ENCODE assay signal across 28 cellular contexts in genomic region chr18:60010513-60010912, GRCh38.
"Had no signal": no experiment of that assay in that cellular context is flagged by ENCODE, and none has a peak within 500 bp of the region (broad histone marks: within the 10 kb centered on the region; RNA-seq: fewer than 3 reads in every experiment).

No MANE protein-coding gene starts in this region.

- H3K36me3 ChIP-seq: colonic mucosa, esophagus muscularis mucosa, esophagus squamous epithelium, gastrocnemius medialis, gastroesophageal sphincter, heart left ventricle, heart right ventricle had no signal

- FAIRE-seq: colon, endometrium, endothelial cell of umbilical vein, frontal cortex had no signal

- H3K27me3 Mint-ChIP-seq: dendritic cell treated with granulocyte-macrophage colony-stimulating factor and Interleukin-4, amounts not matched to agents 40 ng/mL and 50 ng/mL, for 4 days had no signal

- H3K9me3 ChIP-seq: colonic mucosa, esophagus muscularis mucosa, esophagus squamous epithelium, gastrocnemius medialis, gastroesophageal sphincter had no signal

- H3K4me1 Mint-ChIP-seq: endodermal cell had no signal

- H3K9me3 Mint-ChIP-seq: effector memory CD8-positive, alpha-beta T cell had no signal

- H3K4me1 ChIP-seq: colonic mucosa, esophagus muscularis mucosa, esophagus squamous epithelium, foreskin keratinocyte, gastrocnemius medialis, gastroesophageal sphincter, heart left ventricle, heart right ventricle had no signal

- H3K4me3 ChIP-seq: colonic mucosa, coronary artery, dorsolateral prefrontal cortex, esophagus muscularis mucosa, esophagus squamous epithelium, gastrocnemius medialis, gastroesophageal sphincter, heart left ventricle, heart right ventricle had no signal

- H3K4me3 Mint-ChIP-seq: dendritic cell treated with granulocyte-macrophage colony-stimulating factor and Interleukin-4, amounts not matched to agents 40 ng/mL and 50 ng/mL, for 4 days; effector memory CD8-positive, alpha-beta T cell; endodermal cell had no signal

- H3K27me3 ChIP-seq: colonic mucosa, esophagus muscularis mucosa, esophagus squamous epithelium, gastrocnemius medialis, gastroesophageal sphincter had no signal

- H3K27ac Mint-ChIP-seq: dendritic cell treated with granulocyte-macrophage colony-stimulating factor and Interleukin-4, amounts not matched to agents 40 ng/mL and 50 ng/mL, for 4 days; effector memory CD8-positive, alpha-beta T cell; endodermal cell had no signal

- DNase-seq: colonic mucosa; cortex of kidney; dermis blood vessel endothelial cell; dorsolateral prefrontal cortex; effector CD4-positive, alpha-beta T cell; effector CD8-positive, alpha-beta T cell; effector memory CD4-positive, alpha-beta T cell; effector memory CD8-positive, alpha-beta T cell; endodermal cell; erythroblast; esophagus squamous epithelium; foreskin fibroblast; foreskin keratinocyte; foreskin melanocyte; gastrocnemius medialis; glutamatergic neuron; head of caudate nucleus; heart right ventricle had no signal

- H3K27ac ChIP-seq: colonic mucosa, coronary artery, dorsolateral prefrontal cortex, epithelial cell of prostate, esophagus muscularis mucosa, esophagus squamous epithelium, foreskin keratinocyte, gastrocnemius medialis, gastroesophageal sphincter, heart left ventricle, heart right ventricle had no signal
